In the genomic region with DNA sequence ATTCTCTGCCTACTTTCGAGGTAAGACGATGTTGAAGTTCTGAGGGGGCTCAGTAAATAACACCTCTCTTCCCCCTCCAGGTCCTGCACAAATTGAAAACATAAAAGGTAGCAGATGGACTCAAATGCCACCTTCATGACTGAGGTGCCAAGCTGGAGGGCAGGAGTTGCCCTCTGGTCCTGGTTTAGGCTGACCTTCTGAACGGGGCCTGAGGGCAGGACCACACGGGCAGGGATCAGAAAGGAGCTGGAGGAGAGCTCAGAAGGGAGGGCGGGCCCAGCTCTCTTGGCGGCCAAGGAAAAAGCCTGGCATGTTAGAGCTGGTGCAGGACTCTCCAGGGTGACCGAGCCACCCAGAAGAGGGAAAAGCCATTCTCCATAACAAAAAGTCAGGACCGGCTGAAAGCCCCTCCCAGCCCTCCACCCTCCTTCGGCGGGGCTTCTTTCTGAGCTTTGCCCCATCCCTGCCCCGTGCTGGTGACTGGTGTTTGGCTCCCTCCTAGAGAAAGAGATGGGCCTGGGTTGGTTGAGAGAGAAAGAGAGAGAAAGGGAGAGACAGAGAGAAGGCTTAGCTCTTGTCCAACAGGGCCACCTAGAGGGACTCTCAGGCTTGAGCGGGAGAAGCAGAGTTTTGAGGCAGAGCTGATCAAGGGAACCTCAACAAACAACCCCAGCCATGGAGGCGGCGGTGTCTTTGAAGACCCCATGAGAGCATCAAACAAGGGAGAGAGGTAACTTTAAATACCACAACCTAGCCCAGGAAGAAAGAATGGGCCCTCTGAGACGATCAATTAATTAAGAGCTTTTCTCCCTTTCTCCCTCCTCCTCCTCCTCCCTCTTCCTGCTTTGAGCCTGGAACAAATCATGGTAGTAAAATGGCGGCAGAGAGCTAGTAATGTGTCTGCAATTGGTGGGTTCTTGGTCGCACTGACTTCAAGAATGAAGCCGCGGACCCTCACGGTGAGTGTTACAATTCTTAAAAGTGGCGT, we compare ENCODE assay signal across 8 cellular contexts. TPM values are rescaled to one million over a fixed set of nuclear protein-coding genes. Genes with fewer than 3 reads are reported as not detected.
DNase-seq lines count a peak whose midpoint lies in the region; ATAC-seq and TF ChIP-seq lines count a peak whose summit lies in the region.

No MANE protein-coding gene starts in this region.

- H3K4me3 Mint-ChIP-seq in naive B cell: peak overlapping the region in 1 of 8 donors; percentile 56

- DNase-seq in NCI-H2196 (lab: John Stamatoyannopoulos, UW; ENCODE audit: unreplicated experiment) (peak; percentile 28), NCI-H2196 treated with DMSO at 0.1 percent for 48 hours (lab: John Stamatoyannopoulos, UW; ENCODE audit: unreplicated experiment) (no peak), naive B cell (no peak), foreskin melanocyte (no peak)
- DNase-seq in effector CD4-positive, alpha-beta T cell: peak; percentile 10

- H3K27me3 Mint-ChIP-seq in naive B cell: no peaks in the 10 kb centered on the region

- H3K27ac Mint-ChIP-seq in naive B cell: peak overlapping the region in 4 of 6 donors; percentile 14 to 78 (median 74)

- peak; percentile 86 for ATAC-seq in HG03060 (IDR thresholded peaks at IDR 0.05; ENCODE audit: low read depth, unreplicated experiment)
- peak; percentile 77 for ATAC-seq in SK-N-SH treated with all-trans-retinoic acid at 6 μM for 48 hours
- peak in 1 of 2 donors; percentile 45 for ATAC-seq in naive B cell (ENCODE audit: low read depth in 2 of 2)
- no peak for ATAC-seq in GM19455 (IDR thresholded peaks at IDR 0.05; ENCODE audit: unreplicated experiment)

- H3K9me3 Mint-ChIP-seq in naive B cell: no peaks in the 10 kb centered on the region

- no peaks in the 10 kb centered on the region for H3K36me3 Mint-ChIP-seq in naive B cell

- peaks cover 9 to 15% (median 11%) of the 10 kb centered on the region in 3 donors for H3K4me1 Mint-ChIP-seq in naive B cell

TF ChIP-seq in SK-N-SH treated with all-trans-retinoic acid at 6 μM for 48 hours, 23 proteins besides CTCF, POLR2A, EP300 and RAD21:
- TF ChIP-seq ZFP30 (CRISPR knock-in tag; IDR thresholded peaks at IDR 0.05) (no peak), TCF4 (CRISPR knock-in tag; IDR thresholded peaks at IDR 0.05; ENCODE audit: borderline replicate concordance) (no peak), ESRRG (CRISPR knock-in tag; IDR thresholded peaks at IDR 0.05) (no peak), OSR1 (CRISPR knock-in tag; IDR thresholded peaks at IDR 0.05) (no peak), ZFP3 (CRISPR knock-in tag; IDR thresholded peaks at IDR 0.05) (no peak), CSDC2 (CRISPR knock-in tag; IDR thresholded peaks at IDR 0.05) (no peak), ZNF70 (CRISPR knock-in tag; IDR thresholded peaks at IDR 0.05) (no peak), GLIS3 (CRISPR knock-in tag; IDR thresholded peaks at IDR 0.05) (no peak), SNAI2 (CRISPR knock-in tag; IDR thresholded peaks at IDR 0.05) (no peak), BACH2 (CRISPR knock-in tag; IDR thresholded peaks at IDR 0.05; ENCODE audit: borderline replicate concordance) (no peak), RARB (CRISPR knock-in tag; IDR thresholded peaks at IDR 0.05) (no peak)

RNA-seq across cellular contexts. Expression of gene WIPF1, which starts 50.8 kb away (rescaled TPM):
- polyA plus RNA-seq in naive B cell (ENCODE audit: low read depth in 6 of 6): 100 to 1,000 TPM in 1 of 6 donors, 10 to 100 TPM in 5; 67.8 to 119 (median 95.5) TPM

RNA-seq across cellular contexts. Expression of gene GPR155, which starts 60.0 kb away (rescaled TPM):
- polyA plus RNA-seq in naive B cell (ENCODE audit: low read depth in 6 of 6): 1 to 10 TPM; 1.9 to 6.5 (median 4.1) TPM

Comparison
In these comparisons a context has a peak if more than half of its experiments do, and no peak if none do; other contexts are left out.
1. DNase-seq: peak in NCI-H2196 (single experiment) and effector CD4-positive, alpha-beta T cell (single experiment); none in NCI-H2196 treated with DMSO at 0.1 percent for 48 hours (single experiment), naive B cell (single experiment) and foreskin melanocyte (single experiment).